Comparison of ENCODE assay signal across 1 cellular context in genomic region chr17:65130829-65131228, GRCh38.
A peak's percentile ranks its signal among the peaks of the same experiment; 100 is the strongest.
TF ChIP-seq lines count a peak whose summit lies in the region.

No MANE protein-coding gene starts in this region.

TF ChIP-seq in HepG2, 621 proteins besides CTCF, POLR2A, EP300 and RAD21 (continued from another document and continues in another):
- no peak for TF ChIP-seq ZNF142 (CRISPR knock-in tag; IDR thresholded peaks at IDR 0.05)
- TF ChIP-seq ZNF34 (CRISPR knock-in tag; IDR thresholded peaks at IDR 0.05; ENCODE audit: borderline replicate concordance) = no peak
- no peak; the same call in 1 of the 2 replicates for TF ChIP-seq ARID4A (CRISPR knock-in tag; IDR thresholded peaks at IDR 0.05; ENCODE audit: borderline replicate concordance)
- peak; percentile 41; the same call in 1 of the 2 replicates for TF ChIP-seq AHDC1 (CRISPR knock-in tag; IDR thresholded peaks at IDR 0.05; ENCODE audit: borderline replicate concordance)
- TF ChIP-seq ZNF280D (CRISPR knock-in tag; IDR thresholded peaks at IDR 0.05) = no peak
- TF ChIP-seq HNF1B (CRISPR knock-in tag; IDR thresholded peaks at IDR 0.05) = no peak
- no peak for TF ChIP-seq PCBP2 (optimal IDR thresholded peaks at IDR 0.05; ENCODE audit: low read depth, low read length, poor library complexity, severe bottlenecking)
- TF ChIP-seq ZNF441 (CRISPR knock-in tag; IDR thresholded peaks at IDR 0.05; ENCODE audit: borderline replicate concordance) = no peak
- no peak for TF ChIP-seq KAT7 (CRISPR knock-in tag; IDR thresholded peaks at IDR 0.05; ENCODE audit: borderline replicate concordance)
- no peak for TF ChIP-seq PPARG (CRISPR knock-in tag; conservative IDR thresholded peaks at IDR 0.05)
- TF ChIP-seq MEIS2 (CRISPR knock-in tag; IDR thresholded peaks at IDR 0.05) = no peak
- TF ChIP-seq AKAP8 (CRISPR knock-in tag; IDR thresholded peaks at IDR 0.05) = no peak
- TF ChIP-seq HNRNPLL (IDR thresholded peaks at IDR 0.05; ENCODE audit: low read depth, low read length, poor library complexity, severe bottlenecking) = no peak
- TF ChIP-seq TAF15 (IDR thresholded peaks at IDR 0.05; ENCODE audit: low read depth, low read length, poor library complexity, severe bottlenecking) = no peak
- TF ChIP-seq ZNF891 (CRISPR knock-in tag; IDR thresholded peaks at IDR 0.05) = no peak
- TF ChIP-seq ZNF24 (IDR thresholded peaks at IDR 0.05) = no peak
- TF ChIP-seq THYN1 (CRISPR knock-in tag; IDR thresholded peaks at IDR 0.05; ENCODE audit: borderline replicate concordance, low read depth) = no peak
- no peak for TF ChIP-seq KDM2A (CRISPR knock-in tag; IDR thresholded peaks at IDR 0.05; ENCODE audit: borderline replicate concordance, low read depth)
- no peak for TF ChIP-seq ZNF777 (CRISPR knock-in tag; IDR thresholded peaks at IDR 0.05)
- TF ChIP-seq ZNF615 (CRISPR knock-in tag; IDR thresholded peaks at IDR 0.05; ENCODE audit: borderline replicate concordance) = no peak
- TF ChIP-seq SRSF9 (IDR thresholded peaks at IDR 0.05; ENCODE audit: borderline replicate concordance, insufficient read depth, low read depth, low read length, poor library complexity, severe bottlenecking) = no peak
- TF ChIP-seq ARNTL (CRISPR knock-in tag; IDR thresholded peaks at IDR 0.05) = no peak
- TF ChIP-seq TBL1XR1 (IDR thresholded peaks at IDR 0.05; ENCODE audit: borderline replicate concordance, low read length, partially characterized antibody) = no peak
- TF ChIP-seq ZNF20 (CRISPR knock-in tag; IDR thresholded peaks at IDR 0.05) = no peak
- TF ChIP-seq ZNF224 (CRISPR knock-in tag; IDR thresholded peaks at IDR 0.05) = no peak
- TF ChIP-seq ZNF660 (CRISPR knock-in tag; IDR thresholded peaks at IDR 0.05; ENCODE audit: borderline replicate concordance, low read depth) = no peak
- TF ChIP-seq ZNF207 (IDR thresholded peaks at IDR 0.05; ENCODE audit: borderline replicate concordance) = no peak
- no peak for TF ChIP-seq THAP11 (CRISPR knock-in tag; IDR thresholded peaks at IDR 0.05)
- 0 out of 2 replicates have a peak, but pooled peaks have one; percentile 20 for TF ChIP-seq PAXIP1 (CRISPR knock-in tag; conservative IDR thresholded peaks at IDR 0.05)
- TF ChIP-seq SNAPC5 (CRISPR knock-in tag; IDR thresholded peaks at IDR 0.05; ENCODE audit: borderline replicate concordance) = no peak
- no peak for TF ChIP-seq RARG (CRISPR knock-in tag; IDR thresholded peaks at IDR 0.05; ENCODE audit: low read depth)
